In the genomic region with DNA sequence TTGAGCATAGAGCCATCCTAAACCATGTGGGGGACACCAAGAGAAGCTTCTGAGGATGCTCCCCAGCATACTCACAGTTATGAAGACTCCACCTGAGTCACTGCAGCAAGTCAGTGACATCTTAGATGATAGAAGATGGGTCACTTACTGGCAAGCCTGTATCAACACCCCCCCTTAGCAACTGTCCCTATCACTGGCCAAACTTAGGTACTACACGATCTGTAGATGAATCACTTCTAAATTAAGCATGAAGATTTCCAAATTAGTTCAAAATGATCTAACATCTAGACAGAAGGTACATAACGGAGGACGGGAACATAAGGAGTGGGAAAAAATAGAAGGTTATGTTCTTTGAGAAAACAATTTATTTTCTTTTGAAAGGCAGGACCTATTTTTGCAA, we compare ENCODE assay signal across 17 cellular contexts. TPM values are rescaled to one million over a fixed set of nuclear protein-coding genes. Genes with fewer than 3 reads are reported as not detected.
DNase-seq lines count a peak whose midpoint lies in the region; ATAC-seq and TF ChIP-seq lines count a peak whose summit lies in the region.
"Had no signal": no experiment of that assay in that cellular context is flagged by ENCODE, and none has a peak within 500 bp of the region (broad histone marks: within the 10 kb centered on the region; RNA-seq: fewer than 3 reads in every experiment).

No MANE protein-coding gene starts in this region.

- ATAC-seq in GM21619 (IDR thresholded peaks at IDR 0.05; ENCODE audit: unreplicated experiment) (no peak), GM18870 (IDR thresholded peaks at IDR 0.05; ENCODE audit: unreplicated experiment) (no peak), GM21528 (IDR thresholded peaks at IDR 0.05; ENCODE audit: low FRiP score, unreplicated experiment) (no peak)

- peaks cover 12 to 63% of the 10 kb centered on the region in 2 donors for H3K4me1 ChIP-seq in ascending aorta
- H3K4me1 ChIP-seq in mesenchymal stem cell (ENCODE audit: control insufficient read depth, insufficient read depth, low read depth, low read length): peaks cover 18% of the 10 kb centered on the region
- peaks cover 26% of the 10 kb centered on the region for H3K4me1 ChIP-seq in suprapubic skin

- peak overlapping the region in 1 of 2 experiments; percentile 30 for H3K18ac ChIP-seq in mesenchymal stem cell (ENCODE audit: low read depth in 1 of 2, low read length in 2 of 2)

- H3K36me3 ChIP-seq in ascending aorta (no peaks in the 10 kb centered on the region), mesenchymal stem cell (ENCODE audit: control insufficient read depth in 1 of 2, insufficient read depth in 2 of 2, low read depth in 1 of 2, low read length in 2 of 2) (no peaks in the 10 kb centered on the region), suprapubic skin (no peaks in the 10 kb centered on the region)
- H3K36me3 ChIP-seq: adrenal gland had no signal

- H3K79me1 ChIP-seq in mesenchymal stem cell (replicated peaks; ENCODE audit: low read length, poor library complexity, severe bottlenecking): peaks cover 11% of the 10 kb centered on the region

- no peak for TF ChIP-seq POLR2A in suprapubic skin (IDR thresholded peaks at IDR 0.05)

- H3K27ac ChIP-seq in ascending aorta (peak overlapping the region; percentile 86 to 94), mesenchymal stem cell (ENCODE audit: low read length, poor library complexity, severe bottlenecking) (no peak overlapping the region), suprapubic skin (no peak overlapping the region)
- H3K27ac ChIP-seq: adrenal gland, KMS-11, PC-9 had no signal

- peak overlapping the region; percentile 37 for H3K9ac ChIP-seq in mesenchymal stem cell (ENCODE audit: low read length)
- H3K9ac ChIP-seq: KMS-11 had no signal

- no peak overlapping the region for H2BK120ac ChIP-seq in mesenchymal stem cell (ENCODE audit: low read depth, low read length)

- peak overlapping the region; percentile 80 for H2BK15ac ChIP-seq in mesenchymal stem cell (ENCODE audit: low read depth, poor library complexity, severe bottlenecking)

- H3K4me3 ChIP-seq in ascending aorta (no peak overlapping the region), mesenchymal stem cell (ENCODE audit: insufficient read depth in 1 of 2, low read depth in 1 of 2, low read length in 2 of 2) (no peak overlapping the region), suprapubic skin (no peak overlapping the region)
- H3K4me3 ChIP-seq: adrenal gland, PC-9 had no signal

- TF ChIP-seq CTCF in ascending aorta (IDR thresholded peaks at IDR 0.05): peak in 2 of 3 experiments; percentile 28 to 32
- TF ChIP-seq CTCF in suprapubic skin (IDR thresholded peaks at IDR 0.05): no peak

- H2BK5ac ChIP-seq in mesenchymal stem cell (ENCODE audit: low read depth, low read length, poor library complexity, severe bottlenecking): no peak overlapping the region

- peak overlapping the region; percentile 44 to 50 for H3K4ac ChIP-seq in mesenchymal stem cell (ENCODE audit: low read depth in 1 of 2, low read length in 2 of 2)

- H3K9me3 ChIP-seq in ascending aorta: no peaks in the 10 kb centered on the region
- peaks cover 2% of the 10 kb centered on the region for H3K9me3 ChIP-seq in mesenchymal stem cell (ENCODE audit: control insufficient read depth, low read length)
- no peaks in the 10 kb centered on the region for H3K9me3 ChIP-seq in suprapubic skin
- H3K9me3 ChIP-seq: adrenal gland had no signal

- H4K8ac ChIP-seq in mesenchymal stem cell (ENCODE audit: low read length): no peak overlapping the region

- H2AFZ ChIP-seq in mesenchymal stem cell (ENCODE audit: low read depth, low read length): no peak overlapping the region
- H2AFZ ChIP-seq: PC-9 had no signal

- H2AK5ac ChIP-seq in mesenchymal stem cell (ENCODE audit: low read length, severe bottlenecking): peak overlapping the region; percentile 68

- peak overlapping the region in 1 of 2 experiments; percentile 10 for H2BK12ac ChIP-seq in mesenchymal stem cell (ENCODE audit: low read length in 2 of 2)

- DNase-seq in HCEC 1CT (peak; percentile 53), ascending aorta (ENCODE audit: low spot score in 2 of 2) (peak in 1 of 2 donors; percentile 77), mesenchymal stem cell (no peak), suprapubic skin (ENCODE audit: low spot score in 2 of 2) (no peak), RPMI8226 (no peak)
- DNase-seq: activated CD4-positive, alpha-beta T cell treated with anti-CD3 and anti-CD28 coated beads for 48 hours; adrenal gland; cerebellar nuclear complex; NCI-H1092; NCI-H2081; NCI-H774; PC-9; stimulated activated naive CD4-positive, alpha-beta T cell had no signal

- no peak overlapping the region for H3K4me2 ChIP-seq in mesenchymal stem cell (ENCODE audit: low read length, poor library complexity, severe bottlenecking)
- H3K4me2 ChIP-seq: KMS-11, PC-9 had no signal

- no peak overlapping the region for H3K14ac ChIP-seq in mesenchymal stem cell (ENCODE audit: low read length in 2 of 2)

- WGBS in mesenchymal stem cell: 94% methylated on average over 3 of the region's 3 CpGs
- WGBS in suprapubic skin: 90% methylated on average over 3 of the region's 3 CpGs

- H4K91ac ChIP-seq in mesenchymal stem cell (ENCODE audit: low read length): peak overlapping the region; percentile 86

- intact Hi-C loops in ascending aorta (cut with DNase I): loop anchor here (1.0 kb wide), 1 partner anchor 30 kb away; no protein-coding TSS in a partner anchor

- TF ChIP-seq EP300 in suprapubic skin (IDR thresholded peaks at IDR 0.05): peak; percentile 64

- H3K27me3 ChIP-seq in ascending aorta: no peaks in the 10 kb centered on the region
- no peaks in the 10 kb centered on the region for H3K27me3 ChIP-seq in mesenchymal stem cell (ENCODE audit: control insufficient read depth in 1 of 2, insufficient read depth in 1 of 2, low read length in 2 of 2)
- H3K27me3 ChIP-seq in suprapubic skin: no peaks in the 10 kb centered on the region
- H3K27me3 ChIP-seq: adrenal gland had no signal

- H3K23ac ChIP-seq in mesenchymal stem cell (ENCODE audit: low read length in 2 of 2): no peak overlapping the region

RNA-seq across cellular contexts. Expression of gene LMCD1, which starts 13.2 kb away (rescaled TPM):
- 634 TPM for total RNA-seq in ascending aorta
- polyA plus RNA-seq in mesenchymal stem cell (2013, experiment 1 of 2): 22.4 TPM
- 23.5 TPM for polyA plus RNA-seq in mesenchymal stem cell (2013, experiment 2 of 2)
- 10 to 100 TPM; 33.4 to 49.3 (median 36.8) TPM for total RNA-seq in suprapubic skin

Comparison
In these comparisons a context has a peak if more than half of its experiments do, and no peak if none do; other contexts are left out.
1. H3K27ac ChIP-seq: peak in ascending aorta (2 of 2); none in mesenchymal stem cell (single experiment) and suprapubic skin (single experiment).
2. CTCF ChIP-seq: peak in ascending aorta (2 of 3); none in suprapubic skin (0 of 2).
3. RNA of gene LMCD1, which starts 13.2 kb away (total RNA-seq): 634 TPM in ascending aorta (single experiment); 33.4 to 49.3 TPM in suprapubic skin; every median in the first group is over 10 times any median in the second.